ENCODE assay signal across 25 cellular contexts in genomic region chr2:135454608-135455007, GRCh38.
A peak's percentile ranks its signal among the peaks of the same experiment; 100 is the strongest.
DNase-seq lines count a peak whose midpoint lies in the region; ATAC-seq, FAIRE-seq and TF ChIP-seq lines count a peak whose summit lies in the region.
"Had no signal": no experiment of that assay in that cellular context is flagged by ENCODE, and none has a peak within 500 bp of the region (broad histone marks: within the 10 kb centered on the region; RNA-seq: fewer than 3 reads in every experiment).

No MANE protein-coding gene starts in this region.

- ATAC-seq in SK-N-SH treated with all-trans-retinoic acid at 6 μM for 48 hours (no peak), right cardiac atrium (no peak)
- no peak for ATAC-seq in stimulated activated naive CD8-positive, alpha-beta T cell treated with anti-CD3 and anti-CD28 coated beads, Interleukin-15, Interleukin-2, amounts not matched to agents 100 U/mL and 50 U/mL, for 24 hours
- ATAC-seq: GM12878 had no signal

- no peak for TF ChIP-seq RAD21 in SK-N-SH (IDR thresholded peaks at IDR 0.05; ENCODE audit: low read length)
- TF ChIP-seq RAD21 in H1 (IDR thresholded peaks at IDR 0.05 in 1 of 2, conservative IDR thresholded peaks at IDR 0.05 in 1 of 2; ENCODE audit: low read depth in 2 of 2, low read length in 2 of 2), result no peak

- no peak overlapping the region for H3K23ac ChIP-seq in H1 (ENCODE audit: insufficient read length)

- H3K79me2 ChIP-seq in SK-N-SH (ENCODE audit: insufficient read depth) (no peaks in the 10 kb centered on the region), H1 (ENCODE audit: control insufficient read depth in 1 of 2, insufficient read depth in 2 of 2, low read length in 2 of 2) (0 out of 4 replicates have a peak, but pooled peaks cover 0 to 3% of the 10 kb centered on the region in 2 experiments)

- no peak overlapping the region for H2AK5ac ChIP-seq in H1 (ENCODE audit: low read depth, low read length)

- DNase-seq in SK-N-SH (no peak), H1 (ENCODE audit: low read depth in 1 of 2, low spot score in 2 of 2) (no peak), right cardiac atrium (no peak)
- DNase-seq in stimulated activated naive CD8-positive, alpha-beta T cell treated with anti-CD3 and anti-CD28 coated beads, Interleukin-15, Interleukin-2, amounts not matched to agents 100 U/mL and 50 U/mL, for 24 hours, result no peak
- DNase-seq: ACHN; BE2C; C1 segment of cervical spinal cord; CD4-positive, alpha-beta memory T cell; CD4-positive, CD25-positive, alpha-beta regulatory T cell; CD8-positive, alpha-beta memory T cell; COR-L47; DMS 273 treated with DMSO at 0.1 percent for 48 hours; DMS153; DMS53; DMS79; DND-41; EL; GDM1 had no signal

- H4K5ac ChIP-seq in H1 (ENCODE audit: insufficient read length, low read depth, low read length), result no peak overlapping the region

- CTCF ChIA-PET in SK-N-SH (lab: Yijun Ruan, JAX) (no interaction called here), H1 (lab: Charles Lee; ENCODE audit: partially characterized antibody) (no interaction called here)

- no peak overlapping the region for H3K4me2 ChIP-seq in SK-N-SH
- no peak overlapping the region for H3K4me2 ChIP-seq in H1 (ENCODE audit: insufficient read depth in 1 of 2, low read depth in 2 of 2, low read length in 2 of 2)
- H3K4me2 ChIP-seq: BLaER1 had no signal

- H4K20me1 ChIP-seq in SK-N-SH (ENCODE audit: insufficient read depth), result no peaks in the 10 kb centered on the region
- H4K20me1 ChIP-seq in H1 (replicated peaks in 1 of 2; ENCODE audit: control insufficient read depth in 1 of 2, insufficient read depth in 2 of 2, low read length in 2 of 2), result no peaks in the 10 kb centered on the region
- H4K20me1 ChIP-seq: BLaER1 had no signal

- no peak overlapping the region for H4K91ac ChIP-seq in H1 (replicated peaks; ENCODE audit: insufficient read length, low read length)

- FAIRE-seq in H1 (lab: Jason Lieb, UNC), result no peak
- FAIRE-seq: GM12878, GM12892, GM18507, GM19239 had no signal

- no peaks in the 10 kb centered on the region for H3F3A ChIP-seq in SK-N-SH (replicated peaks; ENCODE audit: insufficient read depth)

- H2BK12ac ChIP-seq in H1 (ENCODE audit: low read depth, low read length), result no peak overlapping the region

- no peaks in the 10 kb centered on the region for H3K79me1 ChIP-seq in H1 (ENCODE audit: low read depth, low read length)

- no peak overlapping the region for H2BK120ac ChIP-seq in H1 (replicated peaks; ENCODE audit: low read depth, low read length)

- intact Hi-C loops in right cardiac atrium (cut with DNase I), result no loop called here

- TF ChIP-seq POLR2A in H1 (IDR thresholded peaks at IDR 0.05; ENCODE audit: control extremely low read depth in 1 of 2, low read depth in 2 of 2, low read length in 2 of 2), result no peak

- H2BK20ac ChIP-seq in H1 (ENCODE audit: low read length), result no peak overlapping the region

- POLR2A ChIA-PET in SK-N-SH (lab: Yijun Ruan, JAX), result no interaction called here
- POLR2A ChIA-PET in H1 (lab: Charles Lee; ENCODE audit: partially characterized antibody), result no interaction called here

- H2AFZ ChIP-seq in SK-N-SH (ENCODE audit: low read depth) (no peak overlapping the region), H1 (ENCODE audit: low read length) (no peak overlapping the region)

- H2BK5ac ChIP-seq in H1 (ENCODE audit: low read depth, low read length), result no peak overlapping the region

- WGBS in SK-N-SH (ENCODE audit: low lambda C conversion rate), result 97% methylated on average over 1 of the region's 1 CpG
- WGBS in H1 (ENCODE audit: extremely low coverage in 1 of 2, insufficient coverage in 1 of 2, insufficient read length in 1 of 2, insufficient replicate concordance in 2 of 2, low coverage in 1 of 2, low lambda C conversion rate in 2 of 2, missing lambda C conversion rate in 1 of 2), 2 experiments, result 100% methylated on average over 1 of the region's 1 CpG; no CpG with 5 or more reads in 1 of the 2 experiments
- WGBS in right cardiac atrium, result 100% methylated on average over 1 of the region's 1 CpG

- H3K9me3 ChIP-seq in SK-N-SH (no peaks in the 10 kb centered on the region), H1 (ENCODE audit: insufficient read depth in 2 of 2, low read depth in 1 of 2, low read length in 1 of 2) (peaks cover 10 to 29% of the 10 kb centered on the region in 2 experiments; a peak in 3 of 4 replicates), right cardiac atrium (ENCODE audit: control insufficient read depth, low read length) (no peaks in the 10 kb centered on the region)
- H3K9me3 ChIP-seq: BE2C had no signal

- H3K4me3 ChIP-seq in SK-N-SH (ENCODE audit: low read depth in 2 of 2, low read length in 1 of 2), result no peak overlapping the region
- no peak overlapping the region for H3K4me3 ChIP-seq in H1 (ENCODE audit: extremely low read depth in 1 of 4, insufficient read depth in 2 of 4, low read depth in 3 of 4, low read length in 4 of 4)
- no peak overlapping the region for H3K4me3 ChIP-seq in right cardiac atrium (ENCODE audit: low read length)
- H3K4me3 ChIP-seq: BLaER1, GM12878 had no signal

- H3K23me2 ChIP-seq in H1 (ENCODE audit: low read depth, low read length), result no peaks in the 10 kb centered on the region

- H3K27me3 ChIP-seq in SK-N-SH (ENCODE audit: insufficient read depth), result no peaks in the 10 kb centered on the region
- no peaks in the 10 kb centered on the region for H3K27me3 ChIP-seq in H1 (replicated peaks in 1 of 4; ENCODE audit: control insufficient read depth in 3 of 4, extremely low read depth in 1 of 4, insufficient read depth in 3 of 4, low read length in 3 of 4)
- H3K27me3 ChIP-seq in right cardiac atrium (ENCODE audit: control insufficient read depth, insufficient read depth), result no peaks in the 10 kb centered on the region
- H3K27me3 ChIP-seq: BE2C, BLaER1 had no signal

- H3K56ac ChIP-seq in H1 (replicated peaks; ENCODE audit: insufficient read length, low read depth, low read length), result no peak overlapping the region

- H3K4me1 ChIP-seq in SK-N-SH (ENCODE audit: control insufficient read depth in 1 of 2, insufficient read depth in 2 of 2, low read depth in 1 of 2, low read length in 1 of 2) (no peaks in the 10 kb centered on the region), H1 (replicated peaks in 1 of 4; ENCODE audit: control insufficient read depth in 3 of 4, insufficient read depth in 4 of 4, low read length in 3 of 4) (no peaks in the 10 kb centered on the region), right cardiac atrium (ENCODE audit: control insufficient read depth, insufficient read depth, low read length) (no peaks in the 10 kb centered on the region)
- H3K4me1 ChIP-seq: BE2C, BLaER1 had no signal

- no peak overlapping the region for H4K8ac ChIP-seq in H1 (ENCODE audit: extremely low read depth, insufficient read depth, low read length)

- no peak overlapping the region for H3K4ac ChIP-seq in H1 (replicated peaks; ENCODE audit: insufficient read length, low read depth, low read length)

- H2BK15ac ChIP-seq in H1 (ENCODE audit: low read length), result no peak overlapping the region

- H3K18ac ChIP-seq in H1 (ENCODE audit: extremely low read depth, low read length), result no peak overlapping the region

- no peak for TF ChIP-seq EP300 in SK-N-SH (IDR thresholded peaks at IDR 0.05; ENCODE audit: borderline replicate concordance in 1 of 2, low read depth in 1 of 2, low read length in 1 of 2)
- TF ChIP-seq EP300 in H1 (IDR thresholded peaks at IDR 0.05; ENCODE audit: borderline replicate concordance in 1 of 2, low read depth in 2 of 2, low read length in 2 of 2), result no peak

- H3K9ac ChIP-seq in SK-N-SH, result no peak overlapping the region
- H3K9ac ChIP-seq in H1 (replicated peaks in 1 of 4; ENCODE audit: extremely low read depth in 1 of 4, low read depth in 3 of 4, low read length in 3 of 4), result no peak overlapping the region
- H3K9ac ChIP-seq: BLaER1 had no signal

- H3K36me3 ChIP-seq in SK-N-SH (replicated peaks in 1 of 2; ENCODE audit: control insufficient read depth in 1 of 2, insufficient read depth in 2 of 2, low read length in 1 of 2) (no peaks in the 10 kb centered on the region), H1 (ENCODE audit: control insufficient read depth in 2 of 4, insufficient read depth in 4 of 4, low read length in 3 of 4) (peaks cover 0 to 11% (median 0%) of the 10 kb centered on the region in 4 experiments; a peak in 3 of 8 replicates)
- H3K36me3 ChIP-seq: BE2C had no signal

- no peak for TF ChIP-seq CTCF in SK-N-SH (IDR thresholded peaks at IDR 0.05)
- no peak for TF ChIP-seq CTCF in H1 (IDR thresholded peaks at IDR 0.05; ENCODE audit: control extremely low read depth in 1 of 3, insufficient read depth in 1 of 3, low read depth in 1 of 3, low read length in 3 of 3)

- H3K14ac ChIP-seq in H1 (ENCODE audit: insufficient read length), result no peak overlapping the region

- no peak overlapping the region for H3K27ac ChIP-seq in SK-N-SH (ENCODE audit: low read depth in 2 of 2, low read length in 1 of 2)
- no peak overlapping the region for H3K27ac ChIP-seq in H1 (ENCODE audit: low read depth, low read length)
- H3K27ac ChIP-seq in right cardiac atrium (ENCODE audit: low read length), result no peak overlapping the region
- H3K27ac ChIP-seq: 22Rv1, BLaER1 had no signal

- no peaks in the 10 kb centered on the region for H3K9me2 ChIP-seq in SK-N-SH

TF ChIP-seq in SK-N-SH, 30 proteins besides CTCF, POLR2A, EP300 and RAD21 (continues in another document):
- TF ChIP-seq POLR2AphosphoS5 (IDR thresholded peaks at IDR 0.05; ENCODE audit: low read depth, low read length) (no peak), GABPA (IDR thresholded peaks at IDR 0.05; ENCODE audit: low read depth) (no peak), CHD2 (IDR thresholded peaks at IDR 0.05; ENCODE audit: low read length, partially characterized antibody) (no peak), NFIC (IDR thresholded peaks at IDR 0.05; ENCODE audit: borderline replicate concordance) (no peak)

TF ChIP-seq in H1, 55 proteins besides CTCF, POLR2A, EP300 and RAD21:
- TF ChIP-seq ASH2L (IDR thresholded peaks at IDR 0.05; ENCODE audit: low read length), result no peak
- TF ChIP-seq KDM1A (IDR thresholded peaks at IDR 0.05; ENCODE audit: borderline replicate concordance, low read length), result 0 out of 2 replicates have a peak, but pooled peaks have one; percentile 10
- TF ChIP-seq FOSL1 (IDR thresholded peaks at IDR 0.05; ENCODE audit: insufficient read depth, low read depth, low read length), result no peak
- no peak for TF ChIP-seq NRF1 (IDR thresholded peaks at IDR 0.05; ENCODE audit: low read depth, low read length)
